Comparison of ENCODE assay signal across 8 cellular contexts in genomic region chr19:45508681-45508930, GRCh38. TPM values are rescaled to one million over a fixed set of nuclear protein-coding genes. Genes with fewer than 3 reads are reported as not detected.
DNase-seq lines count a peak whose midpoint lies in the region; TF ChIP-seq lines count a peak whose summit lies in the region.

No MANE protein-coding gene starts in this region.

- peak overlapping the region; percentile 83 for H3K4me3 Mint-ChIP-seq in mesothelial cell of epicardium

- H3K9me3 ChIP-seq in HUES48 (ENCODE audit: control insufficient read depth, insufficient read depth, low read length), result no peaks in the 10 kb centered on the region

- H3K4me1 Mint-ChIP-seq in mesothelial cell of epicardium, result peaks cover 8% of the 10 kb centered on the region

- no peaks in the 10 kb centered on the region for H3K27me3 ChIP-seq in HUES48 (ENCODE audit: control insufficient read depth, insufficient read depth, low read length)
- H3K27me3 ChIP-seq in brain microvascular endothelial cell (replicated peaks), result no peaks in the 10 kb centered on the region

- peak overlapping the region; percentile 82 for H3K27ac ChIP-seq in 22Rv1
- H3K27ac ChIP-seq in HUES48 (ENCODE audit: low read depth, low read length), result peak overlapping the region; percentile 96
- peak overlapping the region; percentile 91 for H3K27ac ChIP-seq in brain microvascular endothelial cell

- peaks cover 11% of the 10 kb centered on the region for H3K4me1 ChIP-seq in HUES48 (ENCODE audit: control insufficient read depth, insufficient read depth, low read length)

- H3K27me3 Mint-ChIP-seq in mesothelial cell of epicardium (ENCODE audit: low read depth), result no peaks in the 10 kb centered on the region

- H3K9me3 Mint-ChIP-seq in mesothelial cell of epicardium, result no peaks in the 10 kb centered on the region

- TF ChIP-seq CTCF in 22Rv1 (IDR thresholded peaks at IDR 0.05) (no peak), brain microvascular endothelial cell (IDR thresholded peaks at IDR 0.05; ENCODE audit: low read depth, low read length, missing control alignments) (no peak), mesothelial cell of epicardium (IDR thresholded peaks at IDR 0.05; ENCODE audit: unreplicated experiment) (no peak)

- H3K4me3 ChIP-seq in HUES48 (ENCODE audit: low read depth, low read length), result peak overlapping the region; percentile 100
- H3K4me3 ChIP-seq in brain microvascular endothelial cell (ENCODE audit: low read depth, low read length), result peak overlapping the region; percentile 91

- H3K27ac Mint-ChIP-seq in mesothelial cell of epicardium, result peak overlapping the region; percentile 34

- in situ Hi-C loops in brain microvascular endothelial cell (cut with HindIII; ENCODE audit: low pct_ligation_motif_present, low sequenced_read_pairs), result no loop called here

- no peaks in the 10 kb centered on the region for H3K36me3 Mint-ChIP-seq in mesothelial cell of epicardium

- peak overlapping the region; percentile 40 for H3K9ac ChIP-seq in HUES48 (ENCODE audit: low read depth, low read length)

- DNase-seq in brain microvascular endothelial cell (no peak), mesothelial cell of epicardium (ENCODE audit: low spot score in 2 of 2, unreplicated experiment in 2 of 2) (no peak), mucosa of gallbladder (ENCODE audit: low spot score) (no peak), NCI-H69 (lab: John Stamatoyannopoulos, UW) (no peak), NCI-H226 (no peak), superior temporal gyrus (ENCODE audit: extremely low spot score) (no peak)

- H3K36me3 ChIP-seq in HUES48 (ENCODE audit: control insufficient read depth, insufficient read depth, low read length) (peaks cover 11% of the 10 kb centered on the region), brain microvascular endothelial cell (replicated peaks) (peaks cover 6% of the 10 kb centered on the region)

RNA-seq across cellular contexts. Expression of gene VASP, which starts 1.3 kb away (rescaled TPM):
- 49.3 to 54.8 TPM (median 53.8 TPM) in 3 replicates for total RNA-seq in mesothelial cell of epicardium
- total RNA-seq in mucosa of gallbladder, result 137 TPM

RNA-seq across cellular contexts. Expression of gene PPM1N, which starts 10.4 kb away (rescaled TPM):
- total RNA-seq in mesothelial cell of epicardium, result 0.38 to 0.60 TPM (median 0.59 TPM) in 3 replicates
- 2.2 TPM for total RNA-seq in mucosa of gallbladder

RNA-seq across cellular contexts. Expression of gene RTN2, which starts 11.8 kb away (rescaled TPM):
- total RNA-seq in mesothelial cell of epicardium, result 15.2 to 18.1 TPM (median 16.7 TPM) in 3 replicates
- total RNA-seq in mucosa of gallbladder, result 10.7 TPM

RNA-seq across cellular contexts. Expression of gene FOSB, which starts 40.8 kb away (rescaled TPM):
- total RNA-seq in mesothelial cell of epicardium, result 272 to 287 TPM (median 278 TPM) in 3 replicates
- 7.2 TPM for total RNA-seq in mucosa of gallbladder
